ENCODE assay signal across 1 cellular context in genomic region chr11:118792642-118793124, GRCh38.
A peak's percentile ranks its signal among the peaks of the same experiment; 100 is the strongest.
TF ChIP-seq lines count a peak whose summit lies in the region.

No MANE protein-coding gene starts in this region.

TF ChIP-seq in GM12878, 131 proteins besides CTCF, POLR2A, EP300 and RAD21 (continued from another document and continues in another):
- no peak for TF ChIP-seq PRDM15 (CRISPR knock-in tag; IDR thresholded peaks at IDR 0.05)
- no peak for TF ChIP-seq SUPT20H (IDR thresholded peaks at IDR 0.05; ENCODE audit: borderline replicate concordance, control insufficient read depth, low read depth, low read length)
- TF ChIP-seq NRF1 (conservative IDR thresholded peaks at IDR 0.05; ENCODE audit: low read depth, low read length), result no peak
- no peak for TF ChIP-seq REST (IDR thresholded peaks at IDR 0.05; ENCODE audit: low read depth, low read length)
- no peak for TF ChIP-seq ZNF622 (IDR thresholded peaks at IDR 0.05)
- 0 out of 2 replicates have a peak, but pooled peaks have one; percentile 14 for TF ChIP-seq ATF2 (IDR thresholded peaks at IDR 0.05; ENCODE audit: low read length)
- TF ChIP-seq E4F1 (IDR thresholded peaks at IDR 0.05; ENCODE audit: borderline replicate concordance, partially characterized antibody), result no peak
- no peak for TF ChIP-seq YY1 (IDR thresholded peaks at IDR 0.05; ENCODE audit: low read depth, low read length)
- no peak for TF ChIP-seq NFXL1 (IDR thresholded peaks at IDR 0.05; ENCODE audit: borderline replicate concordance)
- no peak for TF ChIP-seq CUX1 (IDR thresholded peaks at IDR 0.05; ENCODE audit: insufficient replicate concordance, low read depth, low read length)
- TF ChIP-seq ZBTB40 (IDR thresholded peaks at IDR 0.05; ENCODE audit: borderline replicate concordance), result no peak
- TF ChIP-seq NR2C2 (IDR thresholded peaks at IDR 0.05; ENCODE audit: borderline replicate concordance, control insufficient read depth, insufficient read length, low read depth), result no peak
- TF ChIP-seq KLF5 (IDR thresholded peaks at IDR 0.05; ENCODE audit: partially characterized antibody), result no peak
- no peak for TF ChIP-seq ZBED1 (IDR thresholded peaks at IDR 0.05; ENCODE audit: borderline replicate concordance)
- no peak for TF ChIP-seq YBX1 (IDR thresholded peaks at IDR 0.05)
- TF ChIP-seq CHD4 (IDR thresholded peaks at IDR 0.05), result no peak
- no peak for TF ChIP-seq ZNF207 (IDR thresholded peaks at IDR 0.05; ENCODE audit: borderline replicate concordance)
- TF ChIP-seq ZNF687 (IDR thresholded peaks at IDR 0.05), result peak; percentile 92
- no peak for TF ChIP-seq RAD51 (IDR thresholded peaks at IDR 0.05)
- TF ChIP-seq RELA (IDR thresholded peaks at IDR 0.05; ENCODE audit: borderline replicate concordance, partially characterized antibody), result no peak
- TF ChIP-seq ZNF274 (IDR thresholded peaks at IDR 0.05; ENCODE audit: insufficient read depth, insufficient read length), result no peak
- TF ChIP-seq BCL11A (IDR thresholded peaks at IDR 0.05; ENCODE audit: low read depth, low read length), result no peak
- TF ChIP-seq POLR2AphosphoS2 (IDR thresholded peaks at IDR 0.05; ENCODE audit: low read depth, low read length), result peak; percentile 93
